31 cellular contexts compared by ENCODE assay signal in genomic region chr5:6446626-6447309, GRCh38. TPM values are rescaled to one million over a fixed set of nuclear protein-coding genes. Genes with fewer than 3 reads are reported as not detected.
A peak's percentile ranks its signal among the peaks of the same experiment; 100 is the strongest.
DNase-seq lines count a peak whose midpoint lies in the region; ATAC-seq, FAIRE-seq and TF ChIP-seq lines count a peak whose summit lies in the region.
"Had no signal": no experiment of that assay in that cellular context is flagged by ENCODE, and none has a peak within 500 bp of the region (broad histone marks: within the 10 kb centered on the region; RNA-seq: fewer than 3 reads in every experiment).

No MANE protein-coding gene starts in this region.

- no peak overlapping the region for H3K4ac ChIP-seq in mesendoderm (ENCODE audit: low read depth, low read length)

- no peaks in the 10 kb centered on the region for H3K9me3 Mint-ChIP-seq in activated CD8-positive, alpha-beta T cell treated with anti-CD3 and anti-CD28 coated beads, Interleukin-2, amount 10 ng/mL, durations not matched to agents 7 days and 5 days (ENCODE audit: insufficient read depth)
- no peaks in the 10 kb centered on the region for H3K9me3 Mint-ChIP-seq in activated CD8-positive, alpha-beta T cell treated with anti-CD3 and anti-CD28 coated beads for 36 hours
- peaks cover 2% of the 10 kb centered on the region for H3K9me3 Mint-ChIP-seq in neural crest cell
- H3K9me3 Mint-ChIP-seq: activated B cell treated with CpG ODN at 0.5 μM for 24 hours had no signal

- WGBS in K562 (ENCODE audit: insufficient coverage, low coverage, missing lambda C conversion rate) = 13% methylated on average over 20 of the region's 21 CpGs
- no CpG with 5 or more reads among the region's 21 CpGs for WGBS in mesendoderm (ENCODE audit: extremely low coverage, insufficient coverage, low lambda C conversion rate)

- peaks cover 46% of the 10 kb centered on the region for H3K27me3 Mint-ChIP-seq in activated CD8-positive, alpha-beta T cell treated with anti-CD3 and anti-CD28 coated beads, Interleukin-2, amount 10 ng/mL, durations not matched to agents 7 days and 5 days (ENCODE audit: low read depth)
- peaks cover 39% of the 10 kb centered on the region for H3K27me3 Mint-ChIP-seq in activated CD8-positive, alpha-beta T cell treated with anti-CD3 and anti-CD28 coated beads for 36 hours
- H3K27me3 Mint-ChIP-seq in neural crest cell (ENCODE audit: low read depth) = peaks cover 68% of the 10 kb centered on the region

- POLR2A ChIA-PET in activated CD8-positive, alpha-beta T cell treated with anti-CD3 and anti-CD28 coated beads, Interleukin-2, amount 10 ng/mL, durations not matched to agents 7 days and 5 days (lab: Charles Lee) = no interaction called here
- POLR2A ChIA-PET in activated CD8-positive, alpha-beta T cell treated with anti-CD3 and anti-CD28 coated beads for 36 hours (lab: Charles Lee) = no interaction called here
- POLR2A ChIA-PET in HEK293 (lab: Yijun Ruan, JAX) = interaction anchor here (0.6 to 1.1 kb wide), 2 partner anchors 18 to 69 kb away, joined by 3 to 6 read pairs; partner anchors contain the start of gene MED10
- POLR2A ChIA-PET in K562 (lab: Yijun Ruan, JAX) = no interaction called here

- no peak for TF ChIP-seq EP300 in K562 (IDR thresholded peaks at IDR 0.05; ENCODE audit: low read length)

- no peak for TF ChIP-seq POLR2A in K562 (conservative IDR thresholded peaks at IDR 0.05)

- ATAC-seq in activated CD8-positive, alpha-beta T cell treated with anti-CD3 and anti-CD28 coated beads, Interleukin-2, amount 10 ng/mL, durations not matched to agents 7 days and 5 days = peak; percentile 46
- no peak for ATAC-seq in activated CD8-positive, alpha-beta T cell treated with anti-CD3 and anti-CD28 coated beads for 36 hours
- peak; percentile 72 for ATAC-seq in K562
- ATAC-seq in HG03460 (IDR thresholded peaks at IDR 0.05; ENCODE audit: unreplicated experiment) = no peak
- ATAC-seq in GM21367 (IDR thresholded peaks at IDR 0.05; ENCODE audit: unreplicated experiment) = no peak
- ATAC-seq: GM12878, PC-3 had no signal

- no peak overlapping the region for H3K56ac ChIP-seq in mesendoderm (ENCODE audit: low read length)

- H3K36me3 ChIP-seq in HEK293 (ENCODE audit: control insufficient read depth in 2 of 2, insufficient read depth in 1 of 2, low read length in 2 of 2) = no peaks in the 10 kb centered on the region
- H3K36me3 ChIP-seq in K562 (ENCODE audit: control insufficient read depth, insufficient read depth, low read length) = no peaks in the 10 kb centered on the region
- H3K36me3 ChIP-seq in mesendoderm (ENCODE audit: control insufficient read depth, insufficient read depth, low read length) = no peaks in the 10 kb centered on the region
- H3K36me3 ChIP-seq: BE2C, neutrophil, suprapubic skin had no signal

- H4K5ac ChIP-seq in mesendoderm (ENCODE audit: low read length) = no peak overlapping the region

- H2AK5ac ChIP-seq in mesendoderm (ENCODE audit: low read length) = no peak overlapping the region

- peaks cover 2% of the 10 kb centered on the region for H3K4me1 Mint-ChIP-seq in activated CD8-positive, alpha-beta T cell treated with anti-CD3 and anti-CD28 coated beads, Interleukin-2, amount 10 ng/mL, durations not matched to agents 7 days and 5 days (ENCODE audit: low read depth)
- peaks cover 9% of the 10 kb centered on the region for H3K4me1 Mint-ChIP-seq in activated CD8-positive, alpha-beta T cell treated with anti-CD3 and anti-CD28 coated beads for 36 hours (ENCODE audit: low read depth)
- peaks cover 11% of the 10 kb centered on the region for H3K4me1 Mint-ChIP-seq in neural crest cell

- no peak overlapping the region for H3K18ac ChIP-seq in mesendoderm (ENCODE audit: low read length)

- no peak for TF ChIP-seq RAD21 in K562 (CRISPR knock-in tag; conservative IDR thresholded peaks at IDR 0.05 in 1 of 2, IDR thresholded peaks at IDR 0.05 in 1 of 2)

- TF ChIP-seq CTCF in activated CD8-positive, alpha-beta T cell treated with anti-CD3 and anti-CD28 coated beads for 36 hours (IDR thresholded peaks at IDR 0.05) = no peak
- TF ChIP-seq CTCF in HEK293 (tag by site-specific recombination; IDR thresholded peaks at IDR 0.05) (no peak), K562 (IDR thresholded peaks at IDR 0.05 in 2 of 3, conservative IDR thresholded peaks at IDR 0.05 in 1 of 3; ENCODE audit: insufficient read depth in 2 of 3, low read depth in 1 of 3, low read length in 3 of 3) (no peak), neural crest cell (conservative IDR thresholded peaks at IDR 0.05) (no peak)

- no peak overlapping the region for H2BK120ac ChIP-seq in mesendoderm (ENCODE audit: low read depth, low read length)

- CTCF ChIA-PET in activated CD8-positive, alpha-beta T cell treated with anti-CD3 and anti-CD28 coated beads, Interleukin-2, amount 10 ng/mL, durations not matched to agents 7 days and 5 days (lab: Charles Lee) = no interaction called here
- CTCF ChIA-PET in activated CD8-positive, alpha-beta T cell treated with anti-CD3 and anti-CD28 coated beads for 36 hours (lab: Charles Lee) = interaction anchor here (1.4 kb wide), 1 partner anchor 10 kb away, joined by 4 read pairs; no protein-coding TSS in a partner anchor
- CTCF ChIA-PET in HEK293 (lab: Yijun Ruan, JAX) (interaction anchor here (0.7 kb wide), 1 partner anchor 21 kb away, joined by 3 read pairs; no protein-coding TSS in a partner anchor), K562 (lab: Yijun Ruan, JAX; ENCODE audit: low intra/inter-chr PET ratio) (no interaction called here)

- no peak overlapping the region for H3K9ac ChIP-seq in K562 (ENCODE audit: insufficient read depth in 1 of 2, low read depth in 2 of 2, low read length in 2 of 2)
- H3K9ac ChIP-seq in mesendoderm (ENCODE audit: low read length) = no peak overlapping the region

- DNase-seq in activated CD8-positive, alpha-beta T cell treated with anti-CD3 and anti-CD28 coated beads, Interleukin-2, amount 10 ng/mL, durations not matched to agents 7 days and 5 days = peak; percentile 23
- no peak for DNase-seq in activated CD8-positive, alpha-beta T cell treated with anti-CD3 and anti-CD28 coated beads for 36 hours
- DNase-seq in K562 (ENCODE audit: extremely low read depth in 1 of 4, low spot score in 3 of 4) (no peak), neural crest cell (ENCODE audit: low read depth, low spot score) (no peak), mesendoderm (no peak)
- DNase-seq: activated B cell treated with CpG ODN at 0.5 μM for 24 hours; activated CD4-positive, alpha-beta T cell treated with anti-CD3 and anti-CD28 coated beads, Interleukin-2, amount 50 U/mL, for 4 hours; activated effector memory CD4-positive, alpha-beta T cell treated with Interleukin-2 at 50 U/mL for 16 hours; BE2C; dermis blood vessel endothelial cell; DMS79 treated with DMSO at 0.1 percent for 48 hours; H7; kidney glomerular epithelial cell; NCI-H1105; NCI-H1930; NCI-H345; NCI-H774; PC-3; SHP77 treated with DMSO at 0.1 percent for 48 hours; small intestine; stimulated activated CD4-positive, alpha-beta T cell treated with anti-CD3 and anti-CD28 coated beads, Interleukin-2, amount 100 ng/mL, for 24 hours; SW 1271 had no signal

- H3K27ac ChIP-seq in HEK293 (ENCODE audit: extremely low read depth, low read depth, low read length) = no peak overlapping the region
- H3K27ac ChIP-seq in K562 (ENCODE audit: extremely low read depth, low read depth, low read length) = no peak overlapping the region
- H3K27ac ChIP-seq in mesendoderm (ENCODE audit: low read depth, low read length) = no peak overlapping the region
- H3K27ac ChIP-seq: neutrophil, suprapubic skin had no signal

- no peaks in the 10 kb centered on the region for H3K9me3 ChIP-seq in HEK293 (ENCODE audit: control insufficient read depth, insufficient read depth, low read depth, low read length)
- H3K9me3 ChIP-seq in K562 (replicated peaks; ENCODE audit: control insufficient read depth, insufficient read depth, low read depth, low read length) = peaks cover 7% of the 10 kb centered on the region; the same call in 1 of the 2 replicates
- H3K9me3 ChIP-seq: neutrophil, suprapubic skin had no signal

- H3K4me2 ChIP-seq in K562 (ENCODE audit: insufficient read depth, low read length) (no peak overlapping the region), mesendoderm (ENCODE audit: low read length) (no peak overlapping the region)

- no peak overlapping the region for H2BK15ac ChIP-seq in mesendoderm (replicated peaks; ENCODE audit: low read depth)

- no peaks in the 10 kb centered on the region for H4K20me1 ChIP-seq in K562 (replicated peaks; ENCODE audit: control insufficient read depth, insufficient read depth, low read length)

- no peaks in the 10 kb centered on the region for H3K36me3 Mint-ChIP-seq in activated CD8-positive, alpha-beta T cell treated with anti-CD3 and anti-CD28 coated beads, Interleukin-2, amount 10 ng/mL, durations not matched to agents 7 days and 5 days (ENCODE audit: low read depth)
- no peaks in the 10 kb centered on the region for H3K36me3 Mint-ChIP-seq in activated CD8-positive, alpha-beta T cell treated with anti-CD3 and anti-CD28 coated beads for 36 hours (ENCODE audit: low read depth)
- no peaks in the 10 kb centered on the region for H3K36me3 Mint-ChIP-seq in neural crest cell (ENCODE audit: low read depth)

- no peak overlapping the region for H2AFZ ChIP-seq in K562 (ENCODE audit: low read depth, low read length)

- H3K79me2 ChIP-seq in K562 (ENCODE audit: control insufficient read depth, insufficient read depth, low read length) = no peaks in the 10 kb centered on the region
- H3K79me2 ChIP-seq in mesendoderm (ENCODE audit: control insufficient read depth, insufficient read depth, low read length) = no peaks in the 10 kb centered on the region

- no peak overlapping the region for H3K23ac ChIP-seq in mesendoderm (ENCODE audit: low read length)

- H3K27ac Mint-ChIP-seq in activated CD8-positive, alpha-beta T cell treated with anti-CD3 and anti-CD28 coated beads, Interleukin-2, amount 10 ng/mL, durations not matched to agents 7 days and 5 days = no peak overlapping the region
- H3K27ac Mint-ChIP-seq in activated CD8-positive, alpha-beta T cell treated with anti-CD3 and anti-CD28 coated beads for 36 hours = no peak overlapping the region
- H3K27ac Mint-ChIP-seq in neural crest cell (ENCODE audit: unreplicated experiment) = no peak overlapping the region
- H3K27ac Mint-ChIP-seq: activated B cell treated with CpG ODN at 0.5 μM for 24 hours had no signal

- H3K4me3 Mint-ChIP-seq in activated CD8-positive, alpha-beta T cell treated with anti-CD3 and anti-CD28 coated beads, Interleukin-2, amount 10 ng/mL, durations not matched to agents 7 days and 5 days = no peak overlapping the region
- no peak overlapping the region for H3K4me3 Mint-ChIP-seq in activated CD8-positive, alpha-beta T cell treated with anti-CD3 and anti-CD28 coated beads for 36 hours
- H3K4me3 Mint-ChIP-seq in neural crest cell = peak overlapping the region; percentile 54
- H3K4me3 Mint-ChIP-seq: activated B cell treated with CpG ODN at 0.5 μM for 24 hours had no signal

- H3K79me1 ChIP-seq in mesendoderm (ENCODE audit: low read length) = no peaks in the 10 kb centered on the region

- no TSS peak for BruUV-seq in K562 (replicated peaks; lab: Mats Ljungman, UMichigan)

- no peak overlapping the region for H4K8ac ChIP-seq in mesendoderm (ENCODE audit: low read depth, low read length)

- FAIRE-seq in K562 (lab: Jason Lieb, UNC) = no peak
- FAIRE-seq: endometrium, GM12878, small intestine had no signal

- H3K4me1 ChIP-seq in HEK293 (ENCODE audit: control insufficient read depth, insufficient read depth, low read length) (no peaks in the 10 kb centered on the region), K562 (replicated peaks in 1 of 2; ENCODE audit: control insufficient read depth in 2 of 2, insufficient read depth in 2 of 2, low read length in 2 of 2) (peaks cover 0 to 5% of the 10 kb centered on the region in 2 experiments; a peak in 1 of 5 replicates), mesendoderm (ENCODE audit: control insufficient read depth, low read depth, low read length) (peaks cover 4% of the 10 kb centered on the region)

- no peak overlapping the region for H2BK5ac ChIP-seq in mesendoderm (ENCODE audit: low read length)

- peaks cover 13 to 35% of the 10 kb centered on the region in 2 experiments for H3K27me3 ChIP-seq in K562 (ENCODE audit: control insufficient read depth in 2 of 2, insufficient read depth in 2 of 2, low read length in 2 of 2)
- peaks cover 15% of the 10 kb centered on the region for H3K27me3 ChIP-seq in mesendoderm (ENCODE audit: insufficient read depth, low read length, poor library complexity)

- intact Hi-C loops in activated CD8-positive, alpha-beta T cell treated with anti-CD3 and anti-CD28 coated beads for 36 hours (cut with micrococcal nuclease) = no loop called here
- intact Hi-C loops in K562 (cut with micrococcal nuclease) = no loop called here

- H3K4me3 ChIP-seq in HEK293 (ENCODE audit: low read depth, low read length) (no peak overlapping the region), K562 (no peak overlapping the region), mesendoderm (ENCODE audit: low read length) (no peak overlapping the region)
- H3K4me3 ChIP-seq: GM12878, lung, suprapubic skin had no signal

- H3K9me1 ChIP-seq in K562 (ENCODE audit: control insufficient read depth, insufficient read depth, low read length) = no peaks in the 10 kb centered on the region

- in situ Hi-C loops in K562 (cut with MboI) = no loop called here

RNA-seq across cellular contexts. Expression of gene UBE2QL1, which starts 1.9 kb away (rescaled TPM):
- total RNA-seq in activated CD8-positive, alpha-beta T cell treated with anti-CD3 and anti-CD28 coated beads, Interleukin-2, amount 10 ng/mL, durations not matched to agents 7 days and 5 days = not detected
- total RNA-seq in activated CD8-positive, alpha-beta T cell treated with anti-CD3 and anti-CD28 coated beads for 36 hours = not detected
- total RNA-seq in K562 (2011; cell fraction: chromatin; rRNA removed; ENCODE audit: low replicate concordance) = not detected in 2 replicates
- 0.13 TPM in 1 of 2 replicates, not detected in the other for total RNA-seq in K562 (2011; cell fraction: nucleolus; rRNA removed)
- total RNA-seq in K562 (2011; cell fraction: nucleoplasm; rRNA removed) = 0.15 TPM in 1 of 2 replicates, not detected in the other
- total RNA-seq in K562 (2014; rRNA removed) (not detected in 2 replicates), K562 (2014; rRNA removed; fragmentation: Illumina TruSeq; extraction: Trizol) (not detected in 2 replicates), K562 (2015; rRNA removed; fragmentation: Illumina TruSeq; extraction: Trizol) (not detected in 2 replicates), K562 (2021) (not detected in 2 replicates), neural crest cell (2.7 TPM in 2 replicates)
- polyA plus RNA-seq in K562 (2011; rRNA removed) (not detected in 2 replicates), K562 (2014; fragmentation: Illumina TruSeq; extraction: Trizol) (not detected in 2 replicates), K562 (2014; fragmentation: Nextera tagmentation; extraction: Ambion mirVana) (not detected), K562 (2014; rRNA removed) (not detected in 2 replicates)
- not detected in 2 replicates for polyA plus RNA-seq in K562 (2011; cell fraction: cytosol; rRNA removed)
- polyA plus RNA-seq in K562 (2011; cell fraction: nucleus; rRNA removed) = 0.03 TPM in 1 of 2 replicates, not detected in the other
- polyA plus RNA-seq in K562 (2012) = 0.01 TPM in 1 of 2 replicates, not detected in the other
- not detected in 2 replicates for polyA minus RNA-seq in K562 (2011; rRNA and poly(A)+ RNA removed)
- not detected in 2 replicates for polyA minus RNA-seq in K562 (2011; cell fraction: cytosol; rRNA and poly(A)+ RNA removed)
- polyA minus RNA-seq in K562 (2011; cell fraction: nucleus; rRNA and poly(A)+ RNA removed) = not detected in 2 replicates
- 0.32 TPM for polyA plus RNA-seq in mesendoderm (2013, experiment 1 of 2)
- polyA plus RNA-seq in mesendoderm (2013, experiment 2 of 2) = 0.36 TPM
- total RNA-seq: bronchial epithelial cell had no signal

Comparison
In these comparisons a context has a peak if more than half of its experiments do, and no peak if none do; other contexts are left out.
1. ATAC-seq: peak in activated CD8-positive, alpha-beta T cell treated with anti-CD3 and anti-CD28 coated beads, Interleukin-2, amount 10 ng/mL, durations not matched to agents 7 days and 5 days (single experiment) and K562 (single experiment); none in activated CD8-positive, alpha-beta T cell treated with anti-CD3 and anti-CD28 coated beads for 36 hours (single experiment), HG03460 (single experiment) and GM21367 (single experiment).
2. CTCF ChIA-PET loops: an anchor here in activated CD8-positive, alpha-beta T cell treated with anti-CD3 and anti-CD28 coated beads for 36 hours (1.4 kb wide) and HEK293 (0.7 kb wide); none called in activated CD8-positive, alpha-beta T cell treated with anti-CD3 and anti-CD28 coated beads, Interleukin-2, amount 10 ng/mL, durations not matched to agents 7 days and 5 days and K562.